In the genomic region with DNA sequence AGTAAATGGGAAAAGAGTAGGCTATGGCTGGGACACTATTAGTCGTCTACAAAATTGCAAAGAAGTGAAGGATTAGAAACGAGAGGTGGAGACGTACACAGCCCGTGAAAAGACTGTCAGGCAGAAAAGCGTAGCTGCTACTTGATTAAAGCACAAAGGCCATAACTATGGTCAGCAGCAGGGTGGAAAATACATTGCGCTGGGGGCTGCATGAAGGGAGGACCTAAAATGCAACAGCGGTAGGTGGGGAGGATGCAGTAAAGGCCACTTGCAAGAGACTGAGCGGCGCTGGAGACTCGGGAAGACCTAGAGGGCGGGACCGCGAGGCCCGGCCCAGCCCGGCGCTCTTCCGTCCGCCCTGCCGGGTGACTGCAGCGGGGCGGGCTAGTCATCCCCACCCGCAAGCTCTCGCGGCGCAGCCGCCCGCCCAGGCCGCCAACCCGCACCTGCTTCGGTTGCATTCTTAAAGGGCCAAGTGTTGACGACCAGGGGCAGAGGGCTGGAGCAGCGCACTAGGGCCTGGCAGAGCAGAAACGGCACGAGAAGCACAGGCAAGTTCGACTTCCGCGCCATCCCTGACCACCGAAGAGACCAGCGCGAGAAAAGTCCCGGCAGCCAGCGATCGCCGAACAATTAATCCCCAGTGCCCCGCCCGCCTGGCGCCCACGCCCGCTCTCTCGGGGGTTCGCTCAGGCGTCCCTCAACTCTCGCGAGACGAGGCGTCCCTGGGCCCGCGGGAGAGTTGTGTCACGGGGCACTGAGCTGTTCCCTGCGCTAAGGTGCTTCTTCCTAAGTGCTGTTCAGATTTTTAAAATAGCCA, we compare ENCODE assay signal across 1 cellular context.
TF ChIP-seq lines count a peak whose summit lies in the region.

A gene (minus strand): TSS at position 635 of the 820 bp plus-strand sequence. CDS start 62 bp downstream, at position 573.

TF ChIP-seq in HepG2, 621 proteins besides CTCF, POLR2A, EP300 and RAD21 (continued from another document and continues in another):
- no peak for TF ChIP-seq JARID2 (CRISPR knock-in tag; IDR thresholded peaks at IDR 0.05; ENCODE audit: insufficient replicate concordance)
- no peak for TF ChIP-seq ZNF674 (CRISPR knock-in tag; IDR thresholded peaks at IDR 0.05; ENCODE audit: low read depth)
- TF ChIP-seq, protein P1, sequence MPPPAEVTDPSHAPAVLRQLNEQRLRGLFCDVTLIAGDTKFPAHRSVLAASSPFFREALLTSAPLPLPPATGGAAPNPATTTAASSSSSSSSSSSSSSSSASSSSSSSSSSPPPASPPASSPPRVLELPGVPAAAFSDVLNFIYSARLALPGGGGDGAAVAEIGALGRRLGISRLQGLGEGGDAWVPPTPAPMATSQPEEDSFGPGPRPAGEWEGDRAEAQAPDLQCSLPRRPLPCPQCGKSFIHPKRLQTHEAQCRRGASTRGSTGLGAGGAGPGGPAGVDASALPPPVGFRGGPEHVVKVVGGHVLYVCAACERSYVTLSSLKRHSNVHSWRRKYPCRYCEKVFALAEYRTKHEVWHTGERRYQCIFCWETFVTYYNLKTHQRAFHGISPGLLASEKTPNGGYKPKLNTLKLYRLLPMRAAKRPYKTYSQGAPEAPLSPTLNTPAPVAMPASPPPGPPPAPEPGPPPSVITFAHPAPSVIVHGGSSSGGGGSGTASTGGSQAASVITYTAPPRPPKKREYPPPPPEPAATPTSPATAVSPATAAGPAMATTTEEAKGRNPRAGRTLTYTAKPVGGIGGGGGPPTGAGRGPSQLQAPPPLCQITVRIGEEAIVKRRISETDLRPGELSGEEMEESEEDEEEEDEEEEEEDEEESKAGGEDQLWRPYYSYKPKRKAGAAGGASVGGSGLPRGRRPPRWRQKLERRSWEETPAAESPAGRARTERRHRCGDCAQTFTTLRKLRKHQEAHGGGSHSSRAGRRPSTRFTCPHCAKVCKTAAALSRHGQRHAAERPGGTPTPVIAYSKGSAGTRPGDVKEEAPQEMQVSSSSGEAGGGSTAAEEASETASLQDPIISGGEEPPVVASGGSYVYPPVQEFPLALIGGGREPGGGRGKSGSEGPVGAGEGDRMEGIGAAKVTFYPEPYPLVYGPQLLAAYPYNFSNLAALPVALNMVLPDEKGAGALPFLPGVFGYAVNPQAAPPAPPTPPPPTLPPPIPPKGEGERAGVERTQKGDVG (CRISPR knock-in tag; IDR thresholded peaks at IDR 0.05; ENCODE audit: borderline replicate concordance) = peak; percentile 84
- no peak for TF ChIP-seq NCOR1 (IDR thresholded peaks at IDR 0.05; ENCODE audit: borderline replicate concordance, low read length)
- peak; percentile 6 for TF ChIP-seq ZEB1 (IDR thresholded peaks at IDR 0.05; ENCODE audit: insufficient replicate concordance, low read depth)
- TF ChIP-seq, protein P2, sequence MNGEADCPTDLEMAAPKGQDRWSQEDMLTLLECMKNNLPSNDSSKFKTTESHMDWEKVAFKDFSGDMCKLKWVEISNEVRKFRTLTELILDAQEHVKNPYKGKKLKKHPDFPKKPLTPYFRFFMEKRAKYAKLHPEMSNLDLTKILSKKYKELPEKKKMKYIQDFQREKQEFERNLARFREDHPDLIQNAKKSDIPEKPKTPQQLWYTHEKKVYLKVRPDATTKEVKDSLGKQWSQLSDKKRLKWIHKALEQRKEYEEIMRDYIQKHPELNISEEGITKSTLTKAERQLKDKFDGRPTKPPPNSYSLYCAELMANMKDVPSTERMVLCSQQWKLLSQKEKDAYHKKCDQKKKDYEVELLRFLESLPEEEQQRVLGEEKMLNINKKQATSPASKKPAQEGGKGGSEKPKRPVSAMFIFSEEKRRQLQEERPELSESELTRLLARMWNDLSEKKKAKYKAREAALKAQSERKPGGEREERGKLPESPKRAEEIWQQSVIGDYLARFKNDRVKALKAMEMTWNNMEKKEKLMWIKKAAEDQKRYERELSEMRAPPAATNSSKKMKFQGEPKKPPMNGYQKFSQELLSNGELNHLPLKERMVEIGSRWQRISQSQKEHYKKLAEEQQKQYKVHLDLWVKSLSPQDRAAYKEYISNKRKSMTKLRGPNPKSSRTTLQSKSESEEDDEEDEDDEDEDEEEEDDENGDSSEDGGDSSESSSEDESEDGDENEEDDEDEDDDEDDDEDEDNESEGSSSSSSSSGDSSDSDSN (CRISPR knock-in tag; IDR thresholded peaks at IDR 0.05) = peak; percentile 99
- TF ChIP-seq, protein P3, sequence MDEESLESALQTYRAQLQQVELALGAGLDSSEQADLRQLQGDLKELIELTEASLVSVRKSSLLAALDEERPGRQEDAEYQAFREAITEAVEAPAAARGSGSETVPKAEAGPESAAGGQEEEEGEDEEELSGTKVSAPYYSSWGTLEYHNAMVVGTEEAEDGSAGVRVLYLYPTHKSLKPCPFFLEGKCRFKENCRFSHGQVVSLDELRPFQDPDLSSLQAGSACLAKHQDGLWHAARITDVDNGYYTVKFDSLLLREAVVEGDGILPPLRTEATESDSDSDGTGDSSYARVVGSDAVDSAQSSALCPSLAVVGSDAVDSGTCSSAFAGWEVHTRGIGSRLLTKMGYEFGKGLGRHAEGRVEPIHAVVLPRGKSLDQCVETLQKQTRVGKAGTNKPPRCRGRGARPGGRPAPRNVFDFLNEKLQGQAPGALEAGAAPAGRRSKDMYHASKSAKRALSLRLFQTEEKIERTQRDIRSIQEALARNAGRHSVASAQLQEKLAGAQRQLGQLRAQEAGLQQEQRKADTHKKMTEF (CRISPR knock-in tag; IDR thresholded peaks at IDR 0.05) = peak; percentile 84
- TF ChIP-seq, protein P4, sequence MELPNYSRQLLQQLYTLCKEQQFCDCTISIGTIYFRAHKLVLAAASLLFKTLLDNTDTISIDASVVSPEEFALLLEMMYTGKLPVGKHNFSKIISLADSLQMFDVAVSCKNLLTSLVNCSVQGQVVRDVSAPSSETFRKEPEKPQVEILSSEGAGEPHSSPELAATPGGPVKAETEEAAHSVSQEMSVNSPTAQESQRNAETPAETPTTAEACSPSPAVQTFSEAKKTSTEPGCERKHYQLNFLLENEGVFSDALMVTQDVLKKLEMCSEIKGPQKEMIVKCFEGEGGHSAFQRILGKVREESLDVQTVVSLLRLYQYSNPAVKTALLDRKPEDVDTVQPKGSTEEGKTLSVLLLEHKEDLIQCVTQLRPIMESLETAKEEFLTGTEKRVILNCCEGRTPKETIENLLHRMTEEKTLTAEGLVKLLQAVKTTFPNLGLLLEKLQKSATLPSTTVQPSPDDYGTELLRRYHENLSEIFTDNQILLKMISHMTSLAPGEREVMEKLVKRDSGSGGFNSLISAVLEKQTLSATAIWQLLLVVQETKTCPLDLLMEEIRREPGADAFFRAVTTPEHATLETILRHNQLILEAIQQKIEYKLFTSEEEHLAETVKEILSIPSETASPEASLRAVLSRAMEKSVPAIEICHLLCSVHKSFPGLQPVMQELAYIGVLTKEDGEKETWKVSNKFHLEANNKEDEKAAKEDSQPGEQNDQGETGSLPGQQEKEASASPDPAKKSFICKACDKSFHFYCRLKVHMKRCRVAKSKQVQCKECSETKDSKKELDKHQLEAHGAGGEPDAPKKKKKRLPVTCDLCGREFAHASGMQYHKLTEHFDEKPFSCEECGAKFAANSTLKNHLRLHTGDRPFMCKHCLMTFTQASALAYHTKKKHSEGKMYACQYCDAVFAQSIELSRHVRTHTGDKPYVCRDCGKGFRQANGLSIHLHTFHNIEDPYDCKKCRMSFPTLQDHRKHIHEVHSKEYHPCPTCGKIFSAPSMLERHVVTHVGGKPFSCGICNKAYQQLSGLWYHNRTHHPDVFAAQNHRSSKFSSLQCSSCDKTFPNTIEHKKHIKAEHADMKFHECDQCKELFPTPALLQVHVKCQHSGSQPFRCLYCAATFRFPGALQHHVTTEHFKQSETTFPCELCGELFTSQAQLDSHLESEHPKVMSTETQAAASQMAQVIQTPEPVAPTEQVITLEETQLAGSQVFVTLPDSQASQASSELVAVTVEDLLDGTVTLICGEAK (IDR thresholded peaks at IDR 0.05) = no peak
- TF ChIP-seq, protein P4 (CRISPR knock-in tag; IDR thresholded peaks at IDR 0.05) = peak; percentile 66; the same call in 1 of the 2 replicates
- TF ChIP-seq PRPF4 (IDR thresholded peaks at IDR 0.05; ENCODE audit: low read depth, low read length, poor library complexity, severe bottlenecking) = no peak
- peak; percentile 68; the same call in 1 of the 2 replicates for TF ChIP-seq REPIN1 (CRISPR knock-in tag; IDR thresholded peaks at IDR 0.05; ENCODE audit: borderline replicate concordance, low read depth)
- TF ChIP-seq MATR3 (CRISPR knock-in tag; IDR thresholded peaks at IDR 0.05) = no peak
- TF ChIP-seq BRD4 (CRISPR knock-in tag; IDR thresholded peaks at IDR 0.05) = no peak; the same call in none of the 2 replicates
- TF ChIP-seq, protein P5, sequence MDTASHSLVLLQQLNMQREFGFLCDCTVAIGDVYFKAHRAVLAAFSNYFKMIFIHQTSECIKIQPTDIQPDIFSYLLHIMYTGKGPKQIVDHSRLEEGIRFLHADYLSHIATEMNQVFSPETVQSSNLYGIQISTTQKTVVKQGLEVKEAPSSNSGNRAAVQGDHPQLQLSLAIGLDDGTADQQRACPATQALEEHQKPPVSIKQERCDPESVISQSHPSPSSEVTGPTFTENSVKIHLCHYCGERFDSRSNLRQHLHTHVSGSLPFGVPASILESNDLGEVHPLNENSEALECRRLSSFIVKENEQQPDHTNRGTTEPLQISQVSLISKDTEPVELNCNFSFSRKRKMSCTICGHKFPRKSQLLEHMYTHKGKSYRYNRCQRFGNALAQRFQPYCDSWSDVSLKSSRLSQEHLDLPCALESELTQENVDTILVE (CRISPR knock-in tag; IDR thresholded peaks at IDR 0.05) = no peak
- TF ChIP-seq ERF (CRISPR knock-in tag; IDR thresholded peaks at IDR 0.05) = peak; percentile 41
- peak; percentile 83; the same call in 1 of the 2 replicates for TF ChIP-seq ZNF816 (CRISPR knock-in tag; IDR thresholded peaks at IDR 0.05; ENCODE audit: borderline replicate concordance)
- TF ChIP-seq ZFP90 (CRISPR knock-in tag; IDR thresholded peaks at IDR 0.05; ENCODE audit: borderline replicate concordance) = no peak
- peak; percentile 63; the same call in 1 of the 2 replicates for TF ChIP-seq ZNF354B (CRISPR knock-in tag; IDR thresholded peaks at IDR 0.05)
- TF ChIP-seq PAF1 (CRISPR knock-in tag; IDR thresholded peaks at IDR 0.05) = no peak
- TF ChIP-seq ZNF720 (CRISPR knock-in tag; IDR thresholded peaks at IDR 0.05) = no peak
- peak; percentile 89 for TF ChIP-seq SP5 (CRISPR knock-in tag; IDR thresholded peaks at IDR 0.05; ENCODE audit: borderline replicate concordance, low read depth)
- no peak for TF ChIP-seq FOSL1 (CRISPR knock-in tag; IDR thresholded peaks at IDR 0.05; ENCODE audit: borderline replicate concordance)
- peak; percentile 89 for TF ChIP-seq KDM2A (CRISPR knock-in tag; IDR thresholded peaks at IDR 0.05; ENCODE audit: borderline replicate concordance, low read depth)
- no peak for TF ChIP-seq REXO4 (CRISPR knock-in tag; IDR thresholded peaks at IDR 0.05; ENCODE audit: borderline replicate concordance)
- peak; percentile 85; the same call in 1 of the 2 replicates for TF ChIP-seq ZNF839 (CRISPR knock-in tag; IDR thresholded peaks at IDR 0.05; ENCODE audit: borderline replicate concordance)
- peak; percentile 57; the same call in 1 of the 2 replicates for TF ChIP-seq ZNF713 (CRISPR knock-in tag; IDR thresholded peaks at IDR 0.05)
- TF ChIP-seq NFRKB (IDR thresholded peaks at IDR 0.05) = no peak
- TF ChIP-seq ZNF430 (CRISPR knock-in tag; IDR thresholded peaks at IDR 0.05) = peak; percentile 63
- no peak for TF ChIP-seq NR2F1 (CRISPR knock-in tag; IDR thresholded peaks at IDR 0.05)
- peak; percentile 56; the same call in 1 of the 2 replicates for TF ChIP-seq ZBTB38 (CRISPR knock-in tag; IDR thresholded peaks at IDR 0.05)
- TF ChIP-seq SMYD3 (CRISPR knock-in tag; IDR thresholded peaks at IDR 0.05) = peak; percentile 65; the same call in 1 of the 2 replicates
- peak; percentile 70 for TF ChIP-seq PHF20 (CRISPR knock-in tag; IDR thresholded peaks at IDR 0.05)
- TF ChIP-seq TCF7L2 (IDR thresholded peaks at IDR 0.05; ENCODE audit: low read depth, low read length) = no peak
- no peak for TF ChIP-seq ZBTB21 (CRISPR knock-in tag; IDR thresholded peaks at IDR 0.05)
- no peak for TF ChIP-seq MAFK (conservative IDR thresholded peaks at IDR 0.05 in 1 of 2, IDR thresholded peaks at IDR 0.05 in 1 of 2; ENCODE audit: low read length in 2 of 2)
- TF ChIP-seq, protein P6, sequence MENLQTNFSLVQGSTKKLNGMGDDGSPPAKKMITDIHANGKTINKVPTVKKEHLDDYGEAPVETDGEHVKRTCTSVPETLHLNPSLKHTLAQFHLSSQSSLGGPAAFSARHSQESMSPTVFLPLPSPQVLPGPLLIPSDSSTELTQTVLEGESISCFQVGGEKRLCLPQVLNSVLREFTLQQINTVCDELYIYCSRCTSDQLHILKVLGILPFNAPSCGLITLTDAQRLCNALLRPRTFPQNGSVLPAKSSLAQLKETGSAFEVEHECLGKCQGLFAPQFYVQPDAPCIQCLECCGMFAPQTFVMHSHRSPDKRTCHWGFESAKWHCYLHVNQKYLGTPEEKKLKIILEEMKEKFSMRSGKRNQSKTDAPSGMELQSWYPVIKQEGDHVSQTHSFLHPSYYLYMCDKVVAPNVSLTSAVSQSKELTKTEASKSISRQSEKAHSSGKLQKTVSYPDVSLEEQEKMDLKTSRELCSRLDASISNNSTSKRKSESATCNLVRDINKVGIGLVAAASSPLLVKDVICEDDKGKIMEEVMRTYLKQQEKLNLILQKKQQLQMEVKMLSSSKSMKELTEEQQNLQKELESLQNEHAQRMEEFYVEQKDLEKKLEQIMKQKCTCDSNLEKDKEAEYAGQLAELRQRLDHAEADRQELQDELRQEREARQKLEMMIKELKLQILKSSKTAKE (CRISPR knock-in tag; IDR thresholded peaks at IDR 0.05; ENCODE audit: borderline replicate concordance) = no peak
- peak; percentile 84; the same call in 1 of the 2 replicates for TF ChIP-seq YEATS4 (CRISPR knock-in tag; IDR thresholded peaks at IDR 0.05; ENCODE audit: borderline replicate concordance)
